ENCODE assay signal across 9 cellular contexts in genomic region chr18:49520661-49521145, GRCh38. TPM values are rescaled to one million over a fixed set of nuclear protein-coding genes. Genes with fewer than 3 reads are reported as not detected.
A peak's percentile ranks its signal among the peaks of the same experiment; 100 is the strongest.
DNase-seq lines count a peak whose midpoint lies in the region; ATAC-seq and TF ChIP-seq lines count a peak whose summit lies in the region.
"Had no signal": no experiment of that assay in that cellular context is flagged by ENCODE, and none has a peak within 500 bp of the region (broad histone marks: within the 10 kb centered on the region; RNA-seq: fewer than 3 reads in every experiment).

No MANE protein-coding gene starts in this region.

- H3K4me1 ChIP-seq in RWPE2 (ENCODE audit: insufficient read depth, poor library complexity, severe bottlenecking) (peaks cover 7% of the 10 kb centered on the region), foreskin keratinocyte (peaks cover 7% of the 10 kb centered on the region), tibial nerve (no peaks in the 10 kb centered on the region)

- WGBS in tibial nerve, 2 donors: 78 to 79% methylated on average over 2 of the region's 2 CpGs

- TF ChIP-seq POLR2A in tibial nerve (IDR thresholded peaks at IDR 0.05): no peak

- TF ChIP-seq EP300 in tibial nerve (IDR thresholded peaks at IDR 0.05): no peak

- DNase-seq in EL: peak; percentile 6
- DNase-seq in M059J (ENCODE audit: low read depth): peak; percentile 51
- no peak for DNase-seq in RWPE2 (ENCODE audit: low spot score)
- DNase-seq in foreskin keratinocyte: peak; percentile 11 to 25
- DNase-seq in tibial nerve (ENCODE audit: low spot score in 2 of 2): no peak
- no peak for DNase-seq in MV-4-11 (lab: John Stamatoyannopoulos, UW)
- DNase-seq: activated T-cell treated with anti-CD3 and anti-CD28 coated beads, Interleukin-2, amount 50 U/mL, for 48 hours; SHP77 treated with DMSO at 0.1 percent for 48 hours had no signal

- ATAC-seq in RWPE2 (ENCODE audit: low read depth): peak; percentile 93
- peak; percentile 75 for ATAC-seq in foreskin keratinocyte
- ATAC-seq in GM21367 (IDR thresholded peaks at IDR 0.05; ENCODE audit: unreplicated experiment): no peak

- H3K27ac ChIP-seq in RWPE2 (ENCODE audit: poor library complexity, severe bottlenecking): no peak overlapping the region
- no peak overlapping the region for H3K27ac ChIP-seq in foreskin keratinocyte
- no peak overlapping the region for H3K27ac ChIP-seq in tibial nerve

- H3K9me3 ChIP-seq in RWPE2 (ENCODE audit: severe bottlenecking) (no peaks in the 10 kb centered on the region), tibial nerve (no peaks in the 10 kb centered on the region)

- H3K27me3 ChIP-seq in RWPE2 (ENCODE audit: insufficient read depth, poor library complexity, severe bottlenecking): no peaks in the 10 kb centered on the region
- H3K27me3 ChIP-seq in foreskin keratinocyte: no peaks in the 10 kb centered on the region
- H3K27me3 ChIP-seq in tibial nerve: no peaks in the 10 kb centered on the region

- no peaks in the 10 kb centered on the region for H3K36me3 ChIP-seq in RWPE2 (ENCODE audit: low read depth)
- H3K36me3 ChIP-seq in tibial nerve: no peaks in the 10 kb centered on the region

- TF ChIP-seq CTCF in RWPE2 (IDR thresholded peaks at IDR 0.05; ENCODE audit: poor library complexity, severe bottlenecking) (no peak), foreskin keratinocyte (conservative IDR thresholded peaks at IDR 0.05) (no peak), tibial nerve (IDR thresholded peaks at IDR 0.05) (no peak)

- H3K4me3 ChIP-seq in RWPE2 (ENCODE audit: severe bottlenecking): no peak overlapping the region
- no peak overlapping the region for H3K4me3 ChIP-seq in tibial nerve

RNA-seq across cellular contexts. Expression of gene RPL17, which starts 28.4 kb away (rescaled TPM):
- 1,519 and 2,116 TPM in 2 replicates for total RNA-seq in M059J (2014; rRNA removed; shearing (Covaris generic))
- 2,326 and 2,476 TPM in 2 replicates for total RNA-seq in foreskin keratinocyte
- 3,189 and 3,387 TPM in 2 replicates for polyA plus RNA-seq in foreskin keratinocyte
- total RNA-seq in tibial nerve: 1,000 to 10,000 TPM; 1,643 to 3,253 (median 1,938) TPM

RNA-seq across cellular contexts. Expression of gene C18orf32, which starts 33.7 kb away (rescaled TPM):
- total RNA-seq in M059J (2014; rRNA removed; shearing (Covaris generic)): 79.0 and 115 TPM in 2 replicates
- total RNA-seq in foreskin keratinocyte (19.7 and 25.4 TPM in 2 replicates), tibial nerve (10 to 100 TPM; 22.2 to 38.5 (median 26.7) TPM)
- polyA plus RNA-seq in foreskin keratinocyte: 29.8 and 30.1 TPM in 2 replicates

RNA-seq across cellular contexts. Expression of gene LIPG, which starts 41.2 kb away (rescaled TPM):
- total RNA-seq in M059J (2014; rRNA removed; shearing (Covaris generic)): 37.9 and 66.5 TPM in 2 replicates
- total RNA-seq in foreskin keratinocyte: 76.3 and 127 TPM in 2 replicates
- polyA plus RNA-seq in foreskin keratinocyte: 28.8 and 38.0 TPM in 2 replicates
- total RNA-seq in tibial nerve: under 1 TPM in 2 of 4 donors, not detected in 2; 0.39 to 0.44 TPM

Comparison
In these comparisons a context has a peak if more than half of its experiments do, and no peak if none do; other contexts are left out.
1. DNase-seq: peak in EL (single experiment), M059J (single experiment) and foreskin keratinocyte (2 of 2); none in RWPE2 (single experiment), tibial nerve (0 of 2) and MV-4-11 (single experiment).
2. RNA of gene LIPG, which starts 41.2 kb away (total RNA-seq): 76.3 to 127 TPM in foreskin keratinocyte and 37.9 to 66.5 TPM in M059J; 0.39 to 0.44 TPM in tibial nerve; every median in the first group is over 10 times any median in the second.